ENCODE assay signal across 23 cellular contexts in genomic region chr1:61864501-61864900, GRCh38.
"Had no signal": no experiment of that assay in that cellular context is flagged by ENCODE, and none has a peak within 500 bp of the region (broad histone marks: within the 10 kb centered on the region; RNA-seq: fewer than 3 reads in every experiment).

No MANE protein-coding gene starts in this region.

- H3K36me3 ChIP-seq: breast epithelium, neural progenitor cell had no signal

- H3K4me3 ChIP-seq: breast epithelium, hepatocyte, left lung, neural progenitor cell, stomach, suprapubic skin, transverse colon had no signal

- H3K4me2 ChIP-seq: hepatocyte, neural progenitor cell had no signal

- FAIRE-seq: colon, small intestine, urothelium cell line had no signal

- H3K27ac ChIP-seq: breast epithelium, foreskin keratinocyte, hepatocyte, left lung, neural progenitor cell, stomach, suprapubic skin, transverse colon had no signal

- H3K9me3 ChIP-seq: suprapubic skin, transverse colon had no signal

- H3K79me2 ChIP-seq: hepatocyte had no signal

- H3K9ac ChIP-seq: neural progenitor cell had no signal

- ATAC-seq: activated CD8-positive, alpha-beta T cell treated with anti-CD3 and anti-CD28 coated beads, Interleukin-2, amount 10 ng/mL, durations not matched to agents 7 days and 5 days; activated naive CD4-positive, alpha-beta T cell treated with anti-CD3 and anti-CD28 coated beads, Interleukin-2, amount 50 U/mL, for 72 hours; foreskin keratinocyte; left lung; naive thymus-derived CD8-positive, alpha-beta T cell; sciatic nerve; stimulated activated memory B cell treated with anti-CD40 and anti-IgM and Interleukin-4, amounts not matched to agents 10 μg/mL and 1 μg/mL and 100 μg/mL, for 72 hours had no signal

- H2AFZ ChIP-seq: hepatocyte, neural progenitor cell had no signal

- H3K27me3 ChIP-seq: breast epithelium, foreskin keratinocyte, hepatocyte, left lung, neural progenitor cell, stomach, suprapubic skin, transverse colon had no signal

- DNase-seq: activated CD4-positive, alpha-beta T cell treated with anti-CD3 and anti-CD28 coated beads for 1 hour; activated CD4-positive, alpha-beta T cell treated with anti-CD3 and anti-CD28 coated beads, Interleukin-2, amount 50 U/mL, for 1 hour; activated CD8-positive, alpha-beta T cell treated with anti-CD3 and anti-CD28 coated beads, Interleukin-2, amount 10 ng/mL, durations not matched to agents 7 days and 5 days; activated T-cell treated with anti-CD3 and anti-CD28 coated beads, Interleukin-2, amount 50 U/mL, for 1 hour; effector memory CD4-positive, alpha-beta T cell; foreskin keratinocyte; immature natural killer cell; kidney glomerular epithelial cell; left lung; naive thymus-derived CD8-positive, alpha-beta T cell; small intestine; stimulated activated CD4-positive, alpha-beta T cell treated with anti-CD3 and anti-CD28 coated beads, Interleukin-15, amount 100 ng/mL, for 24 hours; stomach; transverse colon had no signal

- H3K4me1 ChIP-seq: breast epithelium, foreskin keratinocyte, left lung, neural progenitor cell, stomach, suprapubic skin, transverse colon had no signal
